In the genomic region with DNA sequence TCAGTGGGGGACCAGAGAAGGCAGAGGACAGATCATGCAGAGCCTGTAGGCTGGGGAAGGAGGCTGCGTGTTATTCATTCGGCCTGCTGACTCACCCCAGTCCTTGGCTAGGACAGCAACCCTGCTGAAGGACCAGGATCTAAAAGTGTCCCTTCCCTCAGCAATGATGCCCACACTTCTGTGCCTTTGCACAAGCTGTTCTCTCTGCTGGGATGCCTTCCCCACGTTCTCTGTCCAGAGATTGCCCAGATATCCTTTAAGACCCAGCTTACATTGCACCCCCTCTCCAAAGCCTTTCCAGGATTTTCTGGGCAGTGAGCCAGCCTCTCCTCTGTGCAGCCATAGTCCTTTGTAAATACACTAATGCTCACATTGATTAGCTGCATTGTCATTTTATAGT, we compare ENCODE assay signal across 11 cellular contexts.
DNase-seq lines count a peak whose midpoint lies in the region; ATAC-seq and TF ChIP-seq lines count a peak whose summit lies in the region.
"Had no signal": no experiment of that assay in that cellular context is flagged by ENCODE, and none has a peak within 500 bp of the region (broad histone marks: within the 10 kb centered on the region; RNA-seq: fewer than 3 reads in every experiment).

No MANE protein-coding gene starts in this region.

- no peak overlapping the region for H3K4me2 ChIP-seq in hepatocyte

- no peak overlapping the region for H3K4me3 Mint-ChIP-seq in Caco-2 (ENCODE audit: unreplicated experiment)
- H3K4me3 Mint-ChIP-seq: activated naive CD8-positive, alpha-beta T cell treated with anti-CD3 and anti-CD28 coated beads for 36 hours; CD4-positive, CD25-positive, alpha-beta regulatory T cell had no signal

- no peaks in the 10 kb centered on the region for H3K36me3 Mint-ChIP-seq in Caco-2 (ENCODE audit: insufficient read depth, unreplicated experiment)
- H3K36me3 Mint-ChIP-seq: activated naive CD8-positive, alpha-beta T cell treated with anti-CD3 and anti-CD28 coated beads for 36 hours; CD4-positive, CD25-positive, alpha-beta regulatory T cell had no signal

- CTCF ChIA-PET in Caco-2 (lab: Charles Lee), result no interaction called here

- TF ChIP-seq CTCF in hepatocyte (IDR thresholded peaks at IDR 0.05; ENCODE audit: poor library complexity) (no peak), Caco-2 (IDR thresholded peaks at IDR 0.05; ENCODE audit: insufficient read depth in 1 of 2, low read depth in 1 of 2, low read length in 1 of 2, severe bottlenecking in 1 of 2, unreplicated experiment in 1 of 2) (no peak)

- no peak overlapping the region for H3K27ac Mint-ChIP-seq in Caco-2 (ENCODE audit: unreplicated experiment)
- H3K27ac Mint-ChIP-seq: activated naive CD8-positive, alpha-beta T cell treated with anti-CD3 and anti-CD28 coated beads for 36 hours; CD4-positive, CD25-positive, alpha-beta regulatory T cell had no signal

- no peaks in the 10 kb centered on the region for H3K79me2 ChIP-seq in hepatocyte

- H3K27me3 ChIP-seq in hepatocyte (no peaks in the 10 kb centered on the region), Caco-2 (replicated peaks; ENCODE audit: control insufficient read depth, insufficient read depth, low read length) (no peaks in the 10 kb centered on the region)

- no peak for TF ChIP-seq POLR2A in erythroblast (IDR thresholded peaks at IDR 0.05; ENCODE audit: low read length)

- peaks cover 19% of the 10 kb centered on the region for H3K27me3 Mint-ChIP-seq in Caco-2 (ENCODE audit: insufficient read depth, unreplicated experiment)

- H3K27ac ChIP-seq in hepatocyte, result no peak overlapping the region
- H3K27ac ChIP-seq: RWPE1 had no signal

- ATAC-seq in left lobe of liver, result no peak

- H3K9me3 Mint-ChIP-seq in Caco-2 (ENCODE audit: unreplicated experiment), result no peaks in the 10 kb centered on the region
- H3K9me3 Mint-ChIP-seq: activated naive CD8-positive, alpha-beta T cell treated with anti-CD3 and anti-CD28 coated beads for 36 hours had no signal

- H4K20me1 ChIP-seq in hepatocyte (ENCODE audit: insufficient read depth, poor library complexity, severe bottlenecking), result no peaks in the 10 kb centered on the region

- intact Hi-C loops in Caco-2 (cut with micrococcal nuclease; ENCODE audit: unreplicated experiment), result no loop called here

- H3K4me1 ChIP-seq in hepatocyte (ENCODE audit: insufficient read depth), result no peaks in the 10 kb centered on the region
- H3K4me1 ChIP-seq in Caco-2, result peaks cover 6% of the 10 kb centered on the region; the same call in 1 of the 2 replicates

- H3K4me3 ChIP-seq in hepatocyte, result no peak overlapping the region
- H3K4me3 ChIP-seq in Caco-2 (ENCODE audit: low read depth, low read length), result no peak overlapping the region

- 71% methylated on average over 3 of the region's 3 CpGs for WGBS in hepatocyte (ENCODE audit: low lambda C conversion rate, missing lambda C conversion rate)

- POLR2A ChIA-PET in Caco-2 (lab: Charles Lee), result no interaction called here

- H3K4me1 Mint-ChIP-seq in Caco-2 (ENCODE audit: low read depth, unreplicated experiment), result peaks cover 4% of the 10 kb centered on the region
- H3K4me1 Mint-ChIP-seq: activated naive CD8-positive, alpha-beta T cell treated with anti-CD3 and anti-CD28 coated beads for 36 hours; CD4-positive, CD25-positive, alpha-beta regulatory T cell had no signal

- H3K9me3 ChIP-seq in hepatocyte (ENCODE audit: low read depth), result no peaks in the 10 kb centered on the region
- no peaks in the 10 kb centered on the region for H3K9me3 ChIP-seq in Caco-2

- H3K36me3 ChIP-seq in hepatocyte (replicated peaks; ENCODE audit: insufficient read depth, low read depth), result no peaks in the 10 kb centered on the region
- no peaks in the 10 kb centered on the region for H3K36me3 ChIP-seq in Caco-2 (ENCODE audit: control insufficient read depth, insufficient read depth, low read length)

- BruUV-seq in Caco-2 (replicated peaks; lab: Mats Ljungman, UMichigan), result no TSS peak

- no peak overlapping the region for H2AFZ ChIP-seq in hepatocyte

- peak; percentile 96 for DNase-seq in COR-L47 (lab: John Stamatoyannopoulos, UW)
- DNase-seq in NCI-H1092 treated with DMSO at 0.1 percent for 48 hours (lab: John Stamatoyannopoulos, UW), result peak; percentile 98
- DNase-seq in NCI-H748 treated with DMSO at 0.1 percent for 48 hours (lab: John Stamatoyannopoulos, UW), result peak; percentile 96
- peak; percentile 44 for DNase-seq in hepatocyte (ENCODE audit: low spot score)
- no peak for DNase-seq in Caco-2
- no peak for DNase-seq in left lobe of liver (ENCODE audit: low spot score)
- DNase-seq in NCI-H1694 (lab: John Stamatoyannopoulos, UW), result no peak
- DNase-seq in erythroblast (lab: John Stamatoyannopoulos, UW), result no peak
- DNase-seq: activated naive CD8-positive, alpha-beta T cell treated with anti-CD3 and anti-CD28 coated beads for 36 hours; CD4-positive, CD25-positive, alpha-beta regulatory T cell had no signal

- H3K9me2 ChIP-seq in hepatocyte (replicated peaks; ENCODE audit: insufficient read depth), result no peaks in the 10 kb centered on the region

Comparison
In these comparisons a context has a peak if more than half of its experiments do, and no peak if none do; other contexts are left out.
1. DNase-seq: peak in COR-L47 (single experiment), NCI-H1092 treated with DMSO at 0.1 percent for 48 hours (single experiment), NCI-H748 treated with DMSO at 0.1 percent for 48 hours (single experiment) and hepatocyte (single experiment); none in Caco-2 (0 of 2), left lobe of liver (single experiment), NCI-H1694 (single experiment) and erythroblast (0 of 2).